ENCODE assay signal across 9 cellular contexts in genomic region chr7:16918288-16918895, GRCh38. TPM values are rescaled to one million over a fixed set of nuclear protein-coding genes. Genes with fewer than 3 reads are reported as not detected.
DNase-seq lines count a peak whose midpoint lies in the region; ATAC-seq and TF ChIP-seq lines count a peak whose summit lies in the region.
"Had no signal": no experiment of that assay in that cellular context is flagged by ENCODE, and none has a peak within 500 bp of the region (broad histone marks: within the 10 kb centered on the region; RNA-seq: fewer than 3 reads in every experiment).

No MANE protein-coding gene starts in this region.

- H3K4me1 ChIP-seq in tibial nerve = peaks cover 0 to 9% (median 0%) of the 10 kb centered on the region in 4 donors

- no peak overlapping the region for H3K27ac ChIP-seq in tibial nerve

- CTCF ChIA-PET in activated CD4-positive, alpha-beta T cell treated with anti-CD3 and anti-CD28 coated beads for 36 hours (lab: Charles Lee) = interaction anchor here (0.7 to 3.7 kb wide), 27 partner anchors 9 to 316 kb away, joined by 3 to 33 read pairs (median 4); partner anchors contain the start of gene AGR3
- CTCF ChIA-PET in WTC11 (lab: Charles Lee) = interaction anchor here (0.5 to 2.4 kb wide), 8 partner anchors 8 to 1244 kb away, joined by 3 to 20 read pairs (median 4); no protein-coding TSS in a partner anchor

- peak; percentile 28 for DNase-seq in activated CD4-positive, alpha-beta T cell treated with anti-CD3 and anti-CD28 coated beads for 36 hours
- DNase-seq in activated CD4-positive, alpha-beta T cell treated with anti-CD3 and anti-CD28 coated beads, Interleukin-2, amount 50 U/mL, for 4 hours = no peak
- DNase-seq in NAMALWA (ENCODE audit: low spot score) (peak; percentile 68), WTC11 (ENCODE audit: low spot score) (no peak), iPS-NIHi11 (ENCODE audit: low spot score) (peak; percentile 21), tibial nerve (ENCODE audit: low spot score in 2 of 2) (peak in 1 of 2 donors; percentile 74), mucosa of gallbladder (ENCODE audit: low spot score) (no peak)

- ATAC-seq in activated CD4-positive, alpha-beta T cell treated with anti-CD3 and anti-CD28 coated beads for 36 hours = no peak
- ATAC-seq in WTC11 = no peak
- ATAC-seq in GM21723 (IDR thresholded peaks at IDR 0.05; ENCODE audit: unreplicated experiment) = no peak

- H3K27me3 Mint-ChIP-seq in activated CD4-positive, alpha-beta T cell treated with anti-CD3 and anti-CD28 coated beads for 36 hours = peaks cover 2% of the 10 kb centered on the region
- H3K27me3 Mint-ChIP-seq in WTC11 (ENCODE audit: low read depth) = no peaks in the 10 kb centered on the region

- H3K27me3 ChIP-seq in tibial nerve = no peaks in the 10 kb centered on the region

- no peaks in the 10 kb centered on the region for H3K36me3 Mint-ChIP-seq in activated CD4-positive, alpha-beta T cell treated with anti-CD3 and anti-CD28 coated beads for 36 hours (ENCODE audit: low read depth)
- H3K36me3 Mint-ChIP-seq in WTC11 = no peaks in the 10 kb centered on the region
- H3K36me3 Mint-ChIP-seq: activated naive CD4-positive, alpha-beta T cell treated with anti-CD3 and anti-CD28 coated beads, Interleukin-2, amount 50 U/mL, for 24 hours had no signal

- H3K9me3 Mint-ChIP-seq in activated CD4-positive, alpha-beta T cell treated with anti-CD3 and anti-CD28 coated beads for 36 hours (ENCODE audit: low read depth) = no peaks in the 10 kb centered on the region
- no peaks in the 10 kb centered on the region for H3K9me3 Mint-ChIP-seq in WTC11
- H3K9me3 Mint-ChIP-seq: activated naive CD4-positive, alpha-beta T cell treated with anti-CD3 and anti-CD28 coated beads, Interleukin-2, amount 50 U/mL, for 24 hours had no signal

- TF ChIP-seq CTCF in WTC11 (IDR thresholded peaks at IDR 0.05) = peak; percentile 70
- peak; percentile 45 to 78 (median 70) for TF ChIP-seq CTCF in tibial nerve (IDR thresholded peaks at IDR 0.05)

- TF ChIP-seq EP300 in tibial nerve (IDR thresholded peaks at IDR 0.05) = no peak

- no peaks in the 10 kb centered on the region for H3K9me3 ChIP-seq in tibial nerve

- no peak overlapping the region for H3K27ac Mint-ChIP-seq in activated CD4-positive, alpha-beta T cell treated with anti-CD3 and anti-CD28 coated beads for 36 hours
- H3K27ac Mint-ChIP-seq in WTC11 = no peak overlapping the region
- H3K27ac Mint-ChIP-seq: activated naive CD4-positive, alpha-beta T cell treated with anti-CD3 and anti-CD28 coated beads, Interleukin-2, amount 50 U/mL, for 24 hours had no signal

- no peaks in the 10 kb centered on the region for H3K36me3 ChIP-seq in tibial nerve

- H3K4me1 Mint-ChIP-seq in activated CD4-positive, alpha-beta T cell treated with anti-CD3 and anti-CD28 coated beads for 36 hours = peaks cover 12% of the 10 kb centered on the region
- H3K4me1 Mint-ChIP-seq in WTC11 = peaks cover 36% of the 10 kb centered on the region

- no peak overlapping the region for H3K4me3 ChIP-seq in tibial nerve

- intact Hi-C loops in activated CD4-positive, alpha-beta T cell treated with anti-CD3 and anti-CD28 coated beads for 36 hours (cut with DNase I, micrococcal nuclease) = loop anchor here (1.0 to 5.0 kb wide), 8 partner anchors 27 to 841 kb away; no protein-coding TSS in a partner anchor

- H3K4me3 Mint-ChIP-seq in activated CD4-positive, alpha-beta T cell treated with anti-CD3 and anti-CD28 coated beads for 36 hours = no peak overlapping the region
- no peak overlapping the region for H3K4me3 Mint-ChIP-seq in WTC11
- H3K4me3 Mint-ChIP-seq: activated naive CD4-positive, alpha-beta T cell treated with anti-CD3 and anti-CD28 coated beads, Interleukin-2, amount 50 U/mL, for 24 hours had no signal

- whole genome bisulfite sequencing in tibial nerve, 2 donors = 47 to 49% methylated on average over 6 of the region's 6 CpGs

- no peak for TF ChIP-seq POLR2A in tibial nerve (IDR thresholded peaks at IDR 0.05)

- POLR2A ChIA-PET in activated CD4-positive, alpha-beta T cell treated with anti-CD3 and anti-CD28 coated beads for 36 hours (lab: Charles Lee) = no interaction called here
- POLR2A ChIA-PET in WTC11 (lab: Charles Lee) = interaction anchor here (0.7 to 1.3 kb wide), 2 partner anchors 26 to 27 kb away, joined by 3 to 4 read pairs; no protein-coding TSS in a partner anchor

TF ChIP-seq in WTC11, 78 proteins besides CTCF, POLR2A, EP300 and RAD21:
- TF ChIP-seq CDX4 (CRISPR knock-in tag; IDR thresholded peaks at IDR 0.05; ENCODE audit: borderline replicate concordance) = no peak
- no peak for TF ChIP-seq E2F5 (CRISPR knock-in tag; IDR thresholded peaks at IDR 0.05)
- no peak for TF ChIP-seq GABPB1 (CRISPR knock-in tag; IDR thresholded peaks at IDR 0.05)
- TF ChIP-seq ARID4B (CRISPR knock-in tag; IDR thresholded peaks at IDR 0.05; ENCODE audit: borderline replicate concordance) = no peak
- no peak for TF ChIP-seq PRRX2 (CRISPR knock-in tag; IDR thresholded peaks at IDR 0.05)

RNA-seq across cellular contexts. Expression of gene AGR3, which starts 36.6 kb away (rescaled TPM):
- not detected for total RNA-seq in activated CD4-positive, alpha-beta T cell treated with anti-CD3 and anti-CD28 coated beads for 36 hours
- total RNA-seq in WTC11 (2021) (not detected in 3 replicates), tibial nerve (not detected), mucosa of gallbladder (50.9 TPM)

Comparison
In these comparisons a context has a peak if more than half of its experiments do, and no peak if none do; other contexts are left out.
1. DNase-seq: peak in activated CD4-positive, alpha-beta T cell treated with anti-CD3 and anti-CD28 coated beads for 36 hours (single experiment), NAMALWA (single experiment) and iPS-NIHi11 (single experiment); none in activated CD4-positive, alpha-beta T cell treated with anti-CD3 and anti-CD28 coated beads, Interleukin-2, amount 50 U/mL, for 4 hours (0 of 2), WTC11 (single experiment) and mucosa of gallbladder (single experiment).
2. RNA of gene AGR3, which starts 36.6 kb away (total RNA-seq): 50.9 TPM in mucosa of gallbladder (single experiment); not detected in activated CD4-positive, alpha-beta T cell treated with anti-CD3 and anti-CD28 coated beads for 36 hours, not detected in WTC11 and not detected in tibial nerve; every median in the first group is over 10 times any median in the second.